9 cellular contexts compared by ENCODE assay signal in the genomic region with DNA sequence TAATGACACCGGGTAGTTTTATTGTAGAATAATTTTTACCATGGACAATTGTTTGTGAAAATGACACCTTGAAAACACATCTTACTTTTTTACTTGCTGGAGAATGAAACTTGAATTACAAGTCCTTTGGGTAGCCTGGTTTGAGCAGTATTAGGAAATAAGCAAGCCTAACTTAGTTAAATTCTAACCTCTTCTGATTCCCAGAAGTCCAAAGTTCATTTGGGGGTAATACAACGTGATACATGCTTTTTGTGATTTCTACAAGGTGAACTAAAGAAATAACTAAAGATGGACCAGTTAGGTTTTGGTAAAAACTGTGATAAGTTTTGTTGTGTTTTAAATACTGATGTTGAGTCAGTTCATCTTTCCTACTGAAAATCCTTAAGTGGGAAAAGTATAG.
A peak's percentile ranks its signal among the peaks of the same experiment; 100 is the strongest.
DNase-seq lines count a peak whose midpoint lies in the region; ATAC-seq and TF ChIP-seq lines count a peak whose summit lies in the region.
"Had no signal": no experiment of that assay in that cellular context is flagged by ENCODE, and none has a peak within 500 bp of the region (broad histone marks: within the 10 kb centered on the region; RNA-seq: fewer than 3 reads in every experiment).

No MANE protein-coding gene starts in this region.

- ATAC-seq in HG02610 (IDR thresholded peaks at IDR 0.05; ENCODE audit: unreplicated experiment): no peak
- ATAC-seq: Panc1 had no signal

- POLR2A ChIA-PET in Caco-2 (lab: Charles Lee): no interaction called here

- H3K36me3 Mint-ChIP-seq in Caco-2 (ENCODE audit: insufficient read depth, unreplicated experiment): peaks cover 18% of the 10 kb centered on the region

- H3K9me3 Mint-ChIP-seq in Caco-2 (ENCODE audit: unreplicated experiment): no peaks in the 10 kb centered on the region

- CTCF ChIA-PET in Caco-2 (lab: Charles Lee): no interaction called here

- H3K36me3 ChIP-seq in Caco-2 (ENCODE audit: control insufficient read depth, insufficient read depth, low read length) (no peaks in the 10 kb centered on the region), SK-N-MC (ENCODE audit: insufficient read depth, low read length) (peaks cover 6% of the 10 kb centered on the region; the same call in 1 of the 2 replicates), esophagus squamous epithelium (peaks cover under 1 to 32% (median 4%) of the 10 kb centered on the region in 3 donors), prostate gland (peaks cover 0 to 2% of the 10 kb centered on the region in 2 donors)

- peak overlapping the region; percentile 46 for H3K9ac ChIP-seq in SK-N-MC (ENCODE audit: insufficient read length)

- TF ChIP-seq POLR2A in esophagus squamous epithelium (IDR thresholded peaks at IDR 0.05) (no peak), prostate gland (IDR thresholded peaks at IDR 0.05) (no peak)

- H3K9me3 ChIP-seq in Caco-2 (no peaks in the 10 kb centered on the region), SK-N-MC (ENCODE audit: low read depth, low read length) (no peaks in the 10 kb centered on the region), esophagus squamous epithelium (no peaks in the 10 kb centered on the region), prostate gland (no peaks in the 10 kb centered on the region)

- H3K27me3 Mint-ChIP-seq in Caco-2 (ENCODE audit: insufficient read depth, unreplicated experiment): no peaks in the 10 kb centered on the region

- H3K27ac ChIP-seq in SK-N-MC (peak overlapping the region; percentile 69; the same call in 1 of the 2 replicates), esophagus squamous epithelium (peak overlapping the region; percentile 15 to 89 (median 84)), prostate gland (peak overlapping the region; percentile 83 to 87)

- H3K4me1 Mint-ChIP-seq in Caco-2 (ENCODE audit: low read depth, unreplicated experiment): peaks cover 23% of the 10 kb centered on the region

- peak overlapping the region; percentile 95 for H3K27ac Mint-ChIP-seq in Caco-2 (ENCODE audit: unreplicated experiment)

- WGBS in esophagus squamous epithelium, 2 donors: 29 to 42% methylated on average over 2 of the region's 2 CpGs
- WGBS in prostate gland: 31% methylated on average over 2 of the region's 2 CpGs

- H3K4me3 ChIP-seq in Caco-2 (ENCODE audit: low read depth, low read length): peak overlapping the region; percentile 57
- H3K4me3 ChIP-seq in SK-N-MC: peak overlapping the region; percentile 81
- H3K4me3 ChIP-seq in esophagus squamous epithelium: peak overlapping the region in 3 of 4 donors; percentile 51 to 85 (median 61)
- peak overlapping the region in 1 of 2 donors; percentile 50 for H3K4me3 ChIP-seq in prostate gland

- H3K27me3 ChIP-seq in Caco-2 (replicated peaks; ENCODE audit: control insufficient read depth, insufficient read depth, low read length) (no peaks in the 10 kb centered on the region), esophagus squamous epithelium (no peaks in the 10 kb centered on the region), prostate gland (replicated peaks; ENCODE audit: insufficient read depth) (no peaks in the 10 kb centered on the region)

- H3K4me1 ChIP-seq in Caco-2 (peaks cover 32% of the 10 kb centered on the region), esophagus squamous epithelium (peaks cover 20 to 79% (median 32%) of the 10 kb centered on the region in 3 donors), prostate gland (replicated peaks) (no peaks in the 10 kb centered on the region)

- BruUV-seq in Caco-2 (replicated peaks; lab: Mats Ljungman, UMichigan): no TSS peak

- intact Hi-C loops in Caco-2 (cut with micrococcal nuclease; ENCODE audit: unreplicated experiment): loop anchor here (1.0 to 5.0 kb wide), 4 partner anchors 24 to 319 kb away; no protein-coding TSS in a partner anchor
- intact Hi-C loops in esophagus squamous epithelium (cut with DNase I): loop anchor here (10.0 kb wide), 1 partner anchor 49 kb away; no protein-coding TSS in a partner anchor
- intact Hi-C loops in prostate gland (cut with DNase I): loop anchor here (5.0 kb wide), 1 partner anchor 41 kb away; no protein-coding TSS in a partner anchor

- TF ChIP-seq CTCF in Caco-2 (IDR thresholded peaks at IDR 0.05; ENCODE audit: insufficient read depth in 1 of 2, low read depth in 1 of 2, low read length in 1 of 2, severe bottlenecking in 1 of 2, unreplicated experiment in 1 of 2): no peak
- no peak for TF ChIP-seq CTCF in esophagus squamous epithelium (IDR thresholded peaks at IDR 0.05)
- no peak for TF ChIP-seq CTCF in prostate gland (IDR thresholded peaks at IDR 0.05)

- peak in 1 of 2 experiments; percentile 27 for DNase-seq in Caco-2
- no peak for DNase-seq in SK-N-MC (ENCODE audit: low read depth, low spot score)
- no peak for DNase-seq in esophagus squamous epithelium (lab: John Stamatoyannopoulos, UW)
- no peak for DNase-seq in prostate gland (ENCODE audit: low spot score)
- no peak for DNase-seq in OCI-M2 (lab: John Stamatoyannopoulos, UW; ENCODE audit: unreplicated experiment)
- no peak for DNase-seq in activated CD4-positive, CD25-positive, alpha-beta regulatory T cell (lab: John Stamatoyannopoulos, UW)
- no peak for DNase-seq in stimulated activated CD8-positive, alpha-beta memory T cell treated with anti-CD3 and anti-CD28 coated beads, Interleukin-4, amount 100 ng/mL, for 48 hours

- H3K4me3 Mint-ChIP-seq in Caco-2 (ENCODE audit: unreplicated experiment): peak overlapping the region; percentile 97
